ENCODE assay signal across 1 cellular context in genomic region chr10:102135956-102136526, GRCh38.
TF ChIP-seq lines count a peak whose summit lies in the region.

No MANE protein-coding gene starts in this region.

TF ChIP-seq in WTC11, 78 proteins besides CTCF, POLR2A, EP300 and RAD21 (continued from another document):
- TF ChIP-seq E2F4 (CRISPR knock-in tag; IDR thresholded peaks at IDR 0.05; ENCODE audit: borderline replicate concordance, low read depth) (no peak), FOXJ3 (CRISPR knock-in tag; IDR thresholded peaks at IDR 0.05; ENCODE audit: borderline replicate concordance) (no peak), ZNF263 (CRISPR knock-in tag; IDR thresholded peaks at IDR 0.05; ENCODE audit: low read depth) (no peak), FOXP4 (CRISPR knock-in tag; IDR thresholded peaks at IDR 0.05) (no peak), USF1 (CRISPR knock-in tag; IDR thresholded peaks at IDR 0.05) (no peak), CREM (CRISPR knock-in tag; IDR thresholded peaks at IDR 0.05) (no peak), PRDM15 (CRISPR knock-in tag; IDR thresholded peaks at IDR 0.05) (no peak), CDX4 (CRISPR knock-in tag; IDR thresholded peaks at IDR 0.05; ENCODE audit: borderline replicate concordance) (no peak), TEAD4 (CRISPR knock-in tag; IDR thresholded peaks at IDR 0.05) (no peak)
